Comparison of ENCODE assay signal across 12 cellular contexts in the genomic region with DNA sequence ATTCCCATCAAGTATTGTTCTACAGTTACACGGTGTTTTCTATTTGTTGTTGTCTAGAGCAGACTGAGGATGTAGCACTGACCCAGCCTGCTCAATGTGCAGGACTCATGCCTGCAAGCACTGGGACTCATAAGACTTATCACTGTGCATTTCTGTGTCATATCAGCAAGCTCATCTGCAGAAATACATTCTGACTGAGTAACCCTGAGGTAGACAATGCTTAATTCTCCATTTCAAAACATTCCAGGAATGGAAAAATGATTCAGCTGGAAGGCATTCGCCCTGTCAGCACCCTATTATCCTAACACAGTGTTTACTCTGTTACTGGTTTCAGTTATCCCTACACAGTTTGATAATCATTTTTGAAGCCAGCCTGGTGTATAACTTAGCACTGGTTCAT.
A peak's percentile ranks its signal among the peaks of the same experiment; 100 is the strongest.
DNase-seq lines count a peak whose midpoint lies in the region; ATAC-seq, FAIRE-seq and TF ChIP-seq lines count a peak whose summit lies in the region.
"Had no signal": no experiment of that assay in that cellular context is flagged by ENCODE, and none has a peak within 500 bp of the region (broad histone marks: within the 10 kb centered on the region; RNA-seq: fewer than 3 reads in every experiment).

No MANE protein-coding gene starts in this region.

- H3K4me1 Mint-ChIP-seq in astrocyte (ENCODE audit: low read depth, unreplicated experiment): peaks cover 11% of the 10 kb centered on the region

- no peak for ATAC-seq in HG03521 (IDR thresholded peaks at IDR 0.05; ENCODE audit: unreplicated experiment)

- H3K27ac Mint-ChIP-seq in astrocyte (ENCODE audit: unreplicated experiment): peak overlapping the region; percentile 88

- H3K9ac ChIP-seq in HUES64 (ENCODE audit: low read depth, low read length): peak overlapping the region; percentile 7; the same call in 1 of the 2 replicates
- no peak overlapping the region for H3K9ac ChIP-seq in astrocyte (ENCODE audit: low read length)

- no peaks in the 10 kb centered on the region for H3K9me3 ChIP-seq in HUES64 (ENCODE audit: insufficient read depth, low read depth, low read length)
- H3K9me3 ChIP-seq in astrocyte (ENCODE audit: insufficient read depth, low read depth, low read length): no peaks in the 10 kb centered on the region

- peak; percentile 1 for DNase-seq in AG08396 (ENCODE audit: low spot score)
- DNase-seq in astrocyte (ENCODE audit: low read depth): peak; percentile 96
- peak; percentile 87 for DNase-seq in kidney epithelial cell (ENCODE audit: low read depth)
- DNase-seq in Kasumi-1 (lab: John Stamatoyannopoulos, UW): no peak
- DNase-seq in activated CD4-positive, alpha-beta T cell treated with anti-CD3 and anti-CD28 coated beads, Interleukin-2, amount 50 U/mL, for 1 hour: no peak
- DNase-seq in stimulated activated CD8-positive, alpha-beta memory T cell treated with anti-CD3 and anti-CD28 coated beads, Interleukin-4, amount 100 ng/mL, for 48 hours: no peak
- DNase-seq: NCI-H2171 treated with DMSO at 0.1 percent for 48 hours, substantia nigra had no signal

- H3K27ac ChIP-seq in HUES64 (ENCODE audit: low read depth, low read length) (no peak overlapping the region; the same call in 1 of the 2 replicates), astrocyte (ENCODE audit: low read depth, low read length) (peak overlapping the region; percentile 26)
- H3K27ac ChIP-seq: skin epidermis, VCaP had no signal

- H3K27me3 Mint-ChIP-seq in astrocyte (ENCODE audit: low read depth, unreplicated experiment): no peaks in the 10 kb centered on the region

- FAIRE-seq in astrocyte (lab: Jason Lieb, UNC): peak; percentile 97

- no peaks in the 10 kb centered on the region for H3K36me3 Mint-ChIP-seq in astrocyte (ENCODE audit: low read depth, unreplicated experiment)

- no peaks in the 10 kb centered on the region for H4K20me1 ChIP-seq in astrocyte (ENCODE audit: insufficient read depth, low read length)

- no peak overlapping the region for H2AFZ ChIP-seq in astrocyte (ENCODE audit: low read depth, low read length)

- H3K4me1 ChIP-seq in HUES64 (ENCODE audit: insufficient read depth, low read length) (peaks cover 15% of the 10 kb centered on the region), astrocyte (ENCODE audit: insufficient read depth, low read length) (peaks cover 10% of the 10 kb centered on the region)

- H3K4me2 ChIP-seq in astrocyte (ENCODE audit: low read length): peak overlapping the region; percentile 59

- H3K36me3 ChIP-seq in HUES64 (ENCODE audit: insufficient read depth, low read length): no peaks in the 10 kb centered on the region
- no peaks in the 10 kb centered on the region for H3K36me3 ChIP-seq in astrocyte (ENCODE audit: insufficient read depth, low read length)
- H3K36me3 ChIP-seq in kidney epithelial cell (ENCODE audit: control insufficient read depth, insufficient read depth, low read length): no peaks in the 10 kb centered on the region

- no peaks in the 10 kb centered on the region for H3K79me2 ChIP-seq in astrocyte (ENCODE audit: insufficient read depth, low read length)

- H3K4me3 ChIP-seq in HUES64 (ENCODE audit: low read length) (no peak overlapping the region), astrocyte (ENCODE audit: insufficient read depth, low read depth, low read length) (no peak overlapping the region), kidney epithelial cell (ENCODE audit: low read depth, low read length) (no peak overlapping the region)
- H3K4me3 ChIP-seq: skin epidermis had no signal

- WGBS in HUES64: 70% methylated on average over 2 of the region's 2 CpGs

- H3K27me3 ChIP-seq in HUES64 (ENCODE audit: insufficient read depth, low read length) (no peaks in the 10 kb centered on the region), astrocyte (ENCODE audit: insufficient read depth, low read length) (no peaks in the 10 kb centered on the region), kidney epithelial cell (ENCODE audit: control insufficient read depth, insufficient read depth, low read length) (no peaks in the 10 kb centered on the region)

- TF ChIP-seq CTCF in astrocyte (IDR thresholded peaks at IDR 0.05; ENCODE audit: insufficient read depth, low read depth, low read length) (no peak), kidney epithelial cell (IDR thresholded peaks at IDR 0.05; ENCODE audit: insufficient read depth, low read length, poor library complexity, severe bottlenecking) (no peak)

- H3K4me3 Mint-ChIP-seq in astrocyte (ENCODE audit: unreplicated experiment): no peak overlapping the region

- H3K9me3 Mint-ChIP-seq in astrocyte (ENCODE audit: unreplicated experiment): peaks cover 14% of the 10 kb centered on the region

Comparison
In these comparisons a context has a peak if more than half of its experiments do, and no peak if none do; other contexts are left out.
1. DNase-seq: peak in AG08396 (single experiment), astrocyte (single experiment) and kidney epithelial cell (single experiment); none in Kasumi-1 (0 of 2), activated CD4-positive, alpha-beta T cell treated with anti-CD3 and anti-CD28 coated beads, Interleukin-2, amount 50 U/mL, for 1 hour (single experiment) and stimulated activated CD8-positive, alpha-beta memory T cell treated with anti-CD3 and anti-CD28 coated beads, Interleukin-4, amount 100 ng/mL, for 48 hours (single experiment).